Comparison of ENCODE assay signal across 2 cellular contexts in genomic region chrX:30666094-30666493, GRCh38.
TF ChIP-seq lines count a peak whose summit lies in the region.

No MANE protein-coding gene starts in this region.

TF ChIP-seq in SK-N-SH treated with all-trans-retinoic acid at 6 μM for 48 hours, 23 proteins besides CTCF, POLR2A, EP300 and RAD21:
- TF ChIP-seq CSRNP3 (CRISPR knock-in tag; IDR thresholded peaks at IDR 0.05): no peak
- TF ChIP-seq ISL1 (CRISPR knock-in tag; IDR thresholded peaks at IDR 0.05): peak; percentile 54

TF ChIP-seq in SK-N-SH, 30 proteins besides CTCF, POLR2A, EP300 and RAD21:
- TF ChIP-seq GABPA (IDR thresholded peaks at IDR 0.05; ENCODE audit: low read depth) (no peak), USF1 (IDR thresholded peaks at IDR 0.05; ENCODE audit: borderline replicate concordance, low read depth) (no peak), SMC3 (IDR thresholded peaks at IDR 0.05; ENCODE audit: low read depth, low read length) (no peak), FOXJ3 (CRISPR knock-in tag; IDR thresholded peaks at IDR 0.05) (no peak), RCOR1 (IDR thresholded peaks at IDR 0.05; ENCODE audit: low read length) (no peak), JUND (IDR thresholded peaks at IDR 0.05) (no peak), USF2 (IDR thresholded peaks at IDR 0.05; ENCODE audit: borderline replicate concordance, low read depth, low read length) (no peak), NFIC (IDR thresholded peaks at IDR 0.05; ENCODE audit: borderline replicate concordance) (no peak), MXI1 (IDR thresholded peaks at IDR 0.05; ENCODE audit: low read depth, low read length) (no peak), POLR2AphosphoS5 (IDR thresholded peaks at IDR 0.05; ENCODE audit: low read depth, low read length) (no peak)
TF ChIP-seq in SK-N-SH: peak in this region for 0.
